ENCODE assay signal across 17 cellular contexts in genomic region chr9:87184956-87185642, GRCh38.
DNase-seq lines count a peak whose midpoint lies in the region; ATAC-seq, FAIRE-seq and TF ChIP-seq lines count a peak whose summit lies in the region.
"Had no signal": no experiment of that assay in that cellular context is flagged by ENCODE, and none has a peak within 500 bp of the region (broad histone marks: within the 10 kb centered on the region; RNA-seq: fewer than 3 reads in every experiment).

No MANE protein-coding gene starts in this region.

- ATAC-seq in SK-N-SH treated with all-trans-retinoic acid at 6 μM for 48 hours (peak; percentile 43; the same call in 2 of the 3 replicates), GM18520 (IDR thresholded peaks at IDR 0.05; ENCODE audit: unreplicated experiment) (no peak), GM18867 (IDR thresholded peaks at IDR 0.05; ENCODE audit: unreplicated experiment) (no peak), GM19395 (IDR thresholded peaks at IDR 0.05; ENCODE audit: unreplicated experiment) (no peak)
- ATAC-seq: activated T-helper 17 cell treated with anti-CD3 and anti-CD28 coated beads, Interleukin-2, amount 50 U/mL, for 72 hours; HCT116; T-helper 17 cell had no signal

- no peak for FAIRE-seq in urothelium cell line (lab: Jason Lieb, UNC)

- peak; percentile 45 for DNase-seq in GM03348 (ENCODE audit: low spot score)
- peak; percentile 73 for DNase-seq in glomerular visceral epithelial cell (ENCODE audit: extremely low spot score)
- DNase-seq in urothelium cell line (ENCODE audit: low spot score) = peak; percentile 29
- DNase-seq: activated B cell treated with CpG ODN at 0.5 μM for 24 hours; activated CD8-positive, alpha-beta memory T cell treated with anti-CD3 and anti-CD28 coated beads for 24 hours; endodermal cell; midbrain; NCI-H446 treated with DMSO at 0.1 percent for 48 hours; Right ventricle myocardium superior; stimulated activated CD4-positive, alpha-beta T cell treated with anti-CD3 and anti-CD28 coated beads, Interleukin-2, amount 100 ng/mL, for 24 hours; T-helper 17 cell had no signal

TF ChIP-seq in SK-N-SH treated with all-trans-retinoic acid at 6 μM for 48 hours, 23 proteins besides CTCF, POLR2A, EP300 and RAD21:
- no peak for TF ChIP-seq ZC3H10 (CRISPR knock-in tag; IDR thresholded peaks at IDR 0.05)
